Comparison of ENCODE assay signal across 1 cellular context in genomic region chr4:17810260-17811077, GRCh38.
A peak's percentile ranks its signal among the peaks of the same experiment; 100 is the strongest.
TF ChIP-seq lines count a peak whose summit lies in the region.

Gene DCAF16, minus strand, starts transcription at chr4:17810757. Its CDS starts 6,616 bp downstream, at chr4:17804141.
A gene with protein sequence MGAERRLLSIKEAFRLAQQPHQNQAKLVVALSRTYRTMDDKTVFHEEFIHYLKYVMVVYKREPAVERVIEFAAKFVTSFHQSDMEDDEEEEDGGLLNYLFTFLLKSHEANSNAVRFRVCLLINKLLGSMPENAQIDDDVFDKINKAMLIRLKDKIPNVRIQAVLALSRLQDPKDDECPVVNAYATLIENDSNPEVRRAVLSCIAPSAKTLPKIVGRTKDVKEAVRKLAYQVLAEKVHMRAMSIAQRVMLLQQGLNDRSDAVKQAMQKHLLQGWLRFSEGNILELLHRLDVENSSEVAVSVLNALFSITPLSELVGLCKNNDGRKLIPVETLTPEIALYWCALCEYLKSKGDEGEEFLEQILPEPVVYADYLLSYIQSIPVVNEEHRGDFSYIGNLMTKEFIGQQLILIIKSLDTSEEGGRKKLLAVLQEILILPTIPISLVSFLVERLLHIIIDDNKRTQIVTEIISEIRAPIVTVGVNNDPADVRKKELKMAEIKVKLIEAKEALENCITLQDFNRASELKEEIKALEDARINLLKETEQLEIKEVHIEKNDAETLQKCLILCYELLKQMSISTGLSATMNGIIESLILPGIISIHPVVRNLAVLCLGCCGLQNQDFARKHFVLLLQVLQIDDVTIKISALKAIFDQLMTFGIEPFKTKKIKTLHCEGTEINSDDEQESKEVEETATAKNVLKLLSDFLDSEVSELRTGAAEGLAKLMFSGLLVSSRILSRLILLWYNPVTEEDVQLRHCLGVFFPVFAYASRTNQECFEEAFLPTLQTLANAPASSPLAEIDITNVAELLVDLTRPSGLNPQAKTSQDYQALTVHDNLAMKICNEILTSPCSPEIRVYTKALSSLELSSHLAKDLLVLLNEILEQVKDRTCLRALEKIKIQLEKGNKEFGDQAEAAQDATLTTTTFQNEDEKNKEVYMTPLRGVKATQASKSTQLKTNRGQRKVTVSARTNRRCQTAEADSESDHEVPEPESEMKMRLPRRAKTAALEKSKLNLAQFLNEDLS (plus strand): TSS chr4:17810979. CDS start chr4:17811078, 99 bp downstream.

TF ChIP-seq in HepG2, 621 proteins besides CTCF, POLR2A, EP300 and RAD21 (continued from another document and continues in another):
- no peak for TF ChIP-seq ZNF318 (CRISPR knock-in tag; IDR thresholded peaks at IDR 0.05)
- TF ChIP-seq KMT2B (CRISPR knock-in tag; IDR thresholded peaks at IDR 0.05): peak; percentile 87
- TF ChIP-seq SIX1 (CRISPR knock-in tag; IDR thresholded peaks at IDR 0.05; ENCODE audit: borderline replicate concordance): no peak
- TF ChIP-seq BRCA1 (CRISPR knock-in tag; IDR thresholded peaks at IDR 0.05): peak; percentile 85; the same call in 1 of the 2 replicates
- TF ChIP-seq, protein P1, sequence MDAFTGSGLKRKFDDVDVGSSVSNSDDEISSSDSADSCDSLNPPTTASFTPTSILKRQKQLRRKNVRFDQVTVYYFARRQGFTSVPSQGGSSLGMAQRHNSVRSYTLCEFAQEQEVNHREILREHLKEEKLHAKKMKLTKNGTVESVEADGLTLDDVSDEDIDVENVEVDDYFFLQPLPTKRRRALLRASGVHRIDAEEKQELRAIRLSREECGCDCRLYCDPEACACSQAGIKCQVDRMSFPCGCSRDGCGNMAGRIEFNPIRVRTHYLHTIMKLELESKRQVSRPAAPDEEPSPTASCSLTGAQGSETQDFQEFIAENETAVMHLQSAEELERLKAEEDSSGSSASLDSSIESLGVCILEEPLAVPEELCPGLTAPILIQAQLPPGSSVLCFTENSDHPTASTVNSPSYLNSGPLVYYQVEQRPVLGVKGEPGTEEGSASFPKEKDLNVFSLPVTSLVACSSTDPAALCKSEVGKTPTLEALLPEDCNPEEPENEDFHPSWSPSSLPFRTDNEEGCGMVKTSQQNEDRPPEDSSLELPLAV (CRISPR knock-in tag; conservative IDR thresholded peaks at IDR 0.05; ENCODE audit: low read depth): peak; percentile 88; the same call in 1 of the 2 replicates
- peak; percentile 33 for TF ChIP-seq IKZF4 (CRISPR knock-in tag; IDR thresholded peaks at IDR 0.05; ENCODE audit: borderline replicate concordance, low read depth, not compliant biosample characterization)
- TF ChIP-seq, protein P2, sequence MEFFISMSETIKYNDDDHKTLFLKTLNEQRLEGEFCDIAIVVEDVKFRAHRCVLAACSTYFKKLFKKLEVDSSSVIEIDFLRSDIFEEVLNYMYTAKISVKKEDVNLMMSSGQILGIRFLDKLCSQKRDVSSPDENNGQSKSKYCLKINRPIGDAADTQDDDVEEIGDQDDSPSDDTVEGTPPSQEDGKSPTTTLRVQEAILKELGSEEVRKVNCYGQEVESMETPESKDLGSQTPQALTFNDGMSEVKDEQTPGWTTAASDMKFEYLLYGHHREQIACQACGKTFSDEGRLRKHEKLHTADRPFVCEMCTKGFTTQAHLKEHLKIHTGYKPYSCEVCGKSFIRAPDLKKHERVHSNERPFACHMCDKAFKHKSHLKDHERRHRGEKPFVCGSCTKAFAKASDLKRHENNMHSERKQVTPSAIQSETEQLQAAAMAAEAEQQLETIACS (CRISPR knock-in tag; IDR thresholded peaks at IDR 0.05): peak; percentile 52; the same call in 1 of the 2 replicates
- TF ChIP-seq NR2F2 (IDR thresholded peaks at IDR 0.05; ENCODE audit: borderline replicate concordance, low read depth): no peak
- TF ChIP-seq ZNF207 (IDR thresholded peaks at IDR 0.05; ENCODE audit: borderline replicate concordance): no peak
- TF ChIP-seq NFATC3 (CRISPR knock-in tag; IDR thresholded peaks at IDR 0.05): peak; percentile 90
- TF ChIP-seq, protein P3, sequence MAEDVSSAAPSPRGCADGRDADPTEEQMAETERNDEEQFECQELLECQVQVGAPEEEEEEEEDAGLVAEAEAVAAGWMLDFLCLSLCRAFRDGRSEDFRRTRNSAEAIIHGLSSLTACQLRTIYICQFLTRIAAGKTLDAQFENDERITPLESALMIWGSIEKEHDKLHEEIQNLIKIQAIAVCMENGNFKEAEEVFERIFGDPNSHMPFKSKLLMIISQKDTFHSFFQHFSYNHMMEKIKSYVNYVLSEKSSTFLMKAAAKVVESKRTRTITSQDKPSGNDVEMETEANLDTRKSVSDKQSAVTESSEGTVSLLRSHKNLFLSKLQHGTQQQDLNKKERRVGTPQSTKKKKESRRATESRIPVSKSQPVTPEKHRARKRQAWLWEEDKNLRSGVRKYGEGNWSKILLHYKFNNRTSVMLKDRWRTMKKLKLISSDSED (CRISPR knock-in tag; IDR thresholded peaks at IDR 0.05): no peak
- TF ChIP-seq ZNF567 (CRISPR knock-in tag; IDR thresholded peaks at IDR 0.05; ENCODE audit: borderline replicate concordance): no peak; the same call in 1 of the 2 replicates
- TF ChIP-seq SALL2 (CRISPR knock-in tag; IDR thresholded peaks at IDR 0.05): peak; percentile 89
- TF ChIP-seq ZSCAN12 (CRISPR knock-in tag; IDR thresholded peaks at IDR 0.05): 0 out of 2 replicates have a peak, but pooled peaks have one; percentile 63
- TF ChIP-seq DPF2 (CRISPR knock-in tag; IDR thresholded peaks at IDR 0.05; ENCODE audit: borderline replicate concordance, low read depth): no peak
- no peak for TF ChIP-seq AKAP8 (CRISPR knock-in tag; IDR thresholded peaks at IDR 0.05)
- peak; percentile 71 for TF ChIP-seq CBX1 (IDR thresholded peaks at IDR 0.05; ENCODE audit: low read depth)
- TF ChIP-seq RFXANK (CRISPR knock-in tag; IDR thresholded peaks at IDR 0.05): no peak
- TF ChIP-seq, protein P4, sequence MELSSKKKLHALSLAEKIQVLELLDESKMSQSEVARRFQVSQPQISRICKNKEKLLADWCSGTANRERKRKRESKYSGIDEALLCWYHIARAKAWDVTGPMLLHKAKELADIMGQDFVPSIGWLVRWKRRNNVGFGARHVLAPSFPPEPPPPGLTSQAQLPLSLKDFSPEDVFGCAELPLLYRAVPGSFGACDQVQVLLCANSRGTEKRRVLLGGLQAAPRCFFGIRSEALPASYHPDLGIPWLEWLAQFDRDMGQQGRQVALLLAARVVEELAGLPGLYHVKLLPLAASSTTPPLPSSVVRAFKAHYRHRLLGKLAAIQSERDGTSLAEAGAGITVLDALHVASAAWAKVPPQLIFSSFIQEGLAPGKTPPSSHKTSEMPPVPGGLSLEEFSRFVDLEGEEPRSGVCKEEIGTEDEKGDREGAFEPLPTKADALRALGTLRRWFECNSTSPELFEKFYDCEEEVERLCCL (CRISPR knock-in tag; IDR thresholded peaks at IDR 0.05; ENCODE audit: borderline replicate concordance): no peak; the same call in 1 of the 2 replicates
- no peak for TF ChIP-seq TP53 (CRISPR knock-in tag; conservative IDR thresholded peaks at IDR 0.05)
- peak; percentile 87 for TF ChIP-seq ELF1 (CRISPR knock-in tag; IDR thresholded peaks at IDR 0.05)
- TF ChIP-seq DMAP1 (CRISPR knock-in tag; IDR thresholded peaks at IDR 0.05): peak; percentile 95
- TF ChIP-seq ATF5 (CRISPR knock-in tag; IDR thresholded peaks at IDR 0.05; ENCODE audit: low read depth): no peak
- no peak for TF ChIP-seq ZNF296 (CRISPR knock-in tag; conservative IDR thresholded peaks at IDR 0.05)
- no peak for TF ChIP-seq TOE1 (CRISPR knock-in tag; IDR thresholded peaks at IDR 0.05)
- TF ChIP-seq, protein P5, sequence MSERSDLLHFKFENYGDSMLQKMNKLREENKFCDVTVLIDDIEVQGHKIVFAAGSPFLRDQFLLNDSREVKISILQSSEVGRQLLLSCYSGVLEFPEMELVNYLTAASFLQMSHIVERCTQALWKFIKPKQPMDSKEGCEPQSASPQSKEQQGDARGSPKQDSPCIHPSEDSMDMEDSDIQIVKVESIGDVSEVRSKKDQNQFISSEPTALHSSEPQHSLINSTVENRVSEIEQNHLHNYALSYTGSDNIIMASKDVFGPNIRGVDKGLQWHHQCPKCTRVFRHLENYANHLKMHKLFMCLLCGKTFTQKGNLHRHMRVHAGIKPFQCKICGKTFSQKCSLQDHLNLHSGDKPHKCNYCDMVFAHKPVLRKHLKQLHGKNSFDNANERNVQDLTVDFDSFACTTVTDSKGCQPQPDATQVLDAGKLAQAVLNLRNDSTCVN (CRISPR knock-in tag; IDR thresholded peaks at IDR 0.05; ENCODE audit: borderline replicate concordance): 0 out of 2 replicates have a peak, but pooled peaks have one; percentile 57
- no peak for TF ChIP-seq RFX1 (IDR thresholded peaks at IDR 0.05)
- TF ChIP-seq ZNF124 (CRISPR knock-in tag; IDR thresholded peaks at IDR 0.05): 0 out of 2 replicates have a peak, but pooled peaks have one; percentile 46
- TF ChIP-seq HIVEP1 (CRISPR knock-in tag; IDR thresholded peaks at IDR 0.05): no peak; the same call in 1 of the 2 replicates
- peak; percentile 65 for TF ChIP-seq MED1 (CRISPR knock-in tag; IDR thresholded peaks at IDR 0.05)
- peak; percentile 91 for TF ChIP-seq CREM (IDR thresholded peaks at IDR 0.05)
- no peak for TF ChIP-seq CREM (CRISPR knock-in tag; IDR thresholded peaks at IDR 0.05)
- no peak; the same call in 1 of the 2 replicates for TF ChIP-seq KDM3A (CRISPR knock-in tag; IDR thresholded peaks at IDR 0.05; ENCODE audit: low read depth)
- no peak for TF ChIP-seq ZBTB44 (CRISPR knock-in tag; IDR thresholded peaks at IDR 0.05)
- TF ChIP-seq CERS6 (CRISPR knock-in tag; IDR thresholded peaks at IDR 0.05): no peak
- peak; percentile 78; the same call in 1 of the 2 replicates for TF ChIP-seq KDM5B (CRISPR knock-in tag; IDR thresholded peaks at IDR 0.05; ENCODE audit: borderline replicate concordance)
- peak; percentile 73; the same call in 1 of the 2 replicates for TF ChIP-seq STAT5B (CRISPR knock-in tag; IDR thresholded peaks at IDR 0.05)
- peak; percentile 71 for TF ChIP-seq ZNF777 (CRISPR knock-in tag; IDR thresholded peaks at IDR 0.05)
- TF ChIP-seq PAX8 (CRISPR knock-in tag; IDR thresholded peaks at IDR 0.05; ENCODE audit: borderline replicate concordance): no peak
